In genomic region chr15:33357845-33358244, GRCh38 we compare ENCODE assay signal across 20 cellular contexts. TPM values are rescaled to one million over a fixed set of nuclear protein-coding genes. Genes with fewer than 3 reads are reported as not detected.
"Had no signal": no experiment of that assay in that cellular context is flagged by ENCODE, and none has a peak within 500 bp of the region (broad histone marks: within the 10 kb centered on the region; RNA-seq: fewer than 3 reads in every experiment).

No MANE protein-coding gene starts in this region.

- H3K27me3 ChIP-seq: ascending aorta, cardiac muscle cell, heart right ventricle, left lung, right lobe of liver, testis, vagina had no signal

- DNase-seq: activated T-cell treated with anti-CD3 and anti-CD28 coated beads, Interleukin-2, amount 50 U/mL, for 1 hour; effector memory CD4-positive, alpha-beta T cell; heart right ventricle; left lung; midbrain; right lobe of liver; small intestine; stimulated activated CD4-positive, alpha-beta T cell treated with anti-CD3 and anti-CD28 coated beads, Interleukin-15, amount 100 ng/mL, for 24 hours; stimulated activated naive B cell treated with anti-CD40 and anti-IgM and Interleukin-4, amounts not matched to agents 10 μg/mL and 1 μg/mL and 100 μg/mL, for 72 hours; T-helper 1 cell; testis had no signal

- H2AFZ ChIP-seq: parathyroid adenoma had no signal

- FAIRE-seq: endothelial cell of umbilical vein, small intestine had no signal

- H3K9me3 ChIP-seq: ascending aorta, heart right ventricle, left lung, right lobe of liver, testis, vagina had no signal

- H3K36me3 ChIP-seq: ascending aorta, cardiac muscle cell, heart right ventricle, left lung, right lobe of liver, vagina had no signal

- H3K9ac ChIP-seq: parathyroid adenoma had no signal

- H3K4me3 ChIP-seq: ascending aorta, cardiac muscle cell, heart right ventricle, left lung, lung, right lobe of liver, testis, vagina had no signal

- ATAC-seq: activated naive CD4-positive, alpha-beta T cell treated with anti-CD3 and anti-CD28 coated beads, Interleukin-2, amount 50 U/mL, for 72 hours; activated T-helper 17 cell treated with anti-CD3 and anti-CD28 coated beads, Interleukin-2, amount 50 U/mL, for 72 hours; heart right ventricle; right lobe of liver; stimulated activated naive B cell treated with anti-CD40 and anti-IgM and Interleukin-4, amounts not matched to agents 10 μg/mL and 1 μg/mL and 100 μg/mL, for 72 hours; WTC11 had no signal

- H3K4me1 ChIP-seq: ascending aorta, heart right ventricle, left lung, parathyroid adenoma, right lobe of liver, testis, vagina had no signal

- H3K27ac ChIP-seq: ascending aorta, cardiac muscle cell, heart right ventricle, left lung, parathyroid adenoma, right lobe of liver, testis, vagina had no signal

RNA-seq across cellular contexts. Expression of gene RYR3, which starts 47.1 kb away (rescaled TPM):
- total RNA-seq: activated naive CD4-positive, alpha-beta T cell treated with anti-CD3 and anti-CD28 coated beads, Interleukin-2, amount 50 U/mL, for 72 hours; activated T-helper 17 cell treated with anti-CD3 and anti-CD28 coated beads, Interleukin-2, amount 50 U/mL, for 72 hours; endothelial cell of umbilical vein had no signal
- polyA plus RNA-seq: endothelial cell of umbilical vein had no signal
